In the genomic region with DNA sequence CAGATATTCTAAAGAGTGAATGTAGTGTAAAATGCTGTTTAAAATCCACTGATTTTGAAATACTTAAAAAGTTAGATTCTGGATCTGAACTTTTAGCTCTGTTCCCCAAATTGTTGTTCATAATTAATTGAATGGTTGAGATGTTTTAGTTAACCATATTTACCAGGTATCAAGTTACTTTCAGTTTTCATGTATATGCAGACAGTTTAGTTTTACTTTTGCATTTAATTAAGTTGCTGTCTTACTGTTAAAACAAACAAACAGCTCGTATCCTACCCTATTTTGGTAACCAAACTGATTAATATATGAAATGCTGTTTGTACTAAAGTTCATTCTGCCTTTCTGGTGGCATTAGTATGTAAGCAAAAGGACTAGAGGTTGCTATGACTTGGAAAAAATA, we compare ENCODE assay signal across 1 cellular context.
TF ChIP-seq lines count a peak whose summit lies in the region.

No MANE protein-coding gene starts in this region.

TF ChIP-seq in GM23338, 12 proteins besides CTCF, POLR2A, EP300 and RAD21 (continued from another document):
- TF ChIP-seq, protein P1, sequence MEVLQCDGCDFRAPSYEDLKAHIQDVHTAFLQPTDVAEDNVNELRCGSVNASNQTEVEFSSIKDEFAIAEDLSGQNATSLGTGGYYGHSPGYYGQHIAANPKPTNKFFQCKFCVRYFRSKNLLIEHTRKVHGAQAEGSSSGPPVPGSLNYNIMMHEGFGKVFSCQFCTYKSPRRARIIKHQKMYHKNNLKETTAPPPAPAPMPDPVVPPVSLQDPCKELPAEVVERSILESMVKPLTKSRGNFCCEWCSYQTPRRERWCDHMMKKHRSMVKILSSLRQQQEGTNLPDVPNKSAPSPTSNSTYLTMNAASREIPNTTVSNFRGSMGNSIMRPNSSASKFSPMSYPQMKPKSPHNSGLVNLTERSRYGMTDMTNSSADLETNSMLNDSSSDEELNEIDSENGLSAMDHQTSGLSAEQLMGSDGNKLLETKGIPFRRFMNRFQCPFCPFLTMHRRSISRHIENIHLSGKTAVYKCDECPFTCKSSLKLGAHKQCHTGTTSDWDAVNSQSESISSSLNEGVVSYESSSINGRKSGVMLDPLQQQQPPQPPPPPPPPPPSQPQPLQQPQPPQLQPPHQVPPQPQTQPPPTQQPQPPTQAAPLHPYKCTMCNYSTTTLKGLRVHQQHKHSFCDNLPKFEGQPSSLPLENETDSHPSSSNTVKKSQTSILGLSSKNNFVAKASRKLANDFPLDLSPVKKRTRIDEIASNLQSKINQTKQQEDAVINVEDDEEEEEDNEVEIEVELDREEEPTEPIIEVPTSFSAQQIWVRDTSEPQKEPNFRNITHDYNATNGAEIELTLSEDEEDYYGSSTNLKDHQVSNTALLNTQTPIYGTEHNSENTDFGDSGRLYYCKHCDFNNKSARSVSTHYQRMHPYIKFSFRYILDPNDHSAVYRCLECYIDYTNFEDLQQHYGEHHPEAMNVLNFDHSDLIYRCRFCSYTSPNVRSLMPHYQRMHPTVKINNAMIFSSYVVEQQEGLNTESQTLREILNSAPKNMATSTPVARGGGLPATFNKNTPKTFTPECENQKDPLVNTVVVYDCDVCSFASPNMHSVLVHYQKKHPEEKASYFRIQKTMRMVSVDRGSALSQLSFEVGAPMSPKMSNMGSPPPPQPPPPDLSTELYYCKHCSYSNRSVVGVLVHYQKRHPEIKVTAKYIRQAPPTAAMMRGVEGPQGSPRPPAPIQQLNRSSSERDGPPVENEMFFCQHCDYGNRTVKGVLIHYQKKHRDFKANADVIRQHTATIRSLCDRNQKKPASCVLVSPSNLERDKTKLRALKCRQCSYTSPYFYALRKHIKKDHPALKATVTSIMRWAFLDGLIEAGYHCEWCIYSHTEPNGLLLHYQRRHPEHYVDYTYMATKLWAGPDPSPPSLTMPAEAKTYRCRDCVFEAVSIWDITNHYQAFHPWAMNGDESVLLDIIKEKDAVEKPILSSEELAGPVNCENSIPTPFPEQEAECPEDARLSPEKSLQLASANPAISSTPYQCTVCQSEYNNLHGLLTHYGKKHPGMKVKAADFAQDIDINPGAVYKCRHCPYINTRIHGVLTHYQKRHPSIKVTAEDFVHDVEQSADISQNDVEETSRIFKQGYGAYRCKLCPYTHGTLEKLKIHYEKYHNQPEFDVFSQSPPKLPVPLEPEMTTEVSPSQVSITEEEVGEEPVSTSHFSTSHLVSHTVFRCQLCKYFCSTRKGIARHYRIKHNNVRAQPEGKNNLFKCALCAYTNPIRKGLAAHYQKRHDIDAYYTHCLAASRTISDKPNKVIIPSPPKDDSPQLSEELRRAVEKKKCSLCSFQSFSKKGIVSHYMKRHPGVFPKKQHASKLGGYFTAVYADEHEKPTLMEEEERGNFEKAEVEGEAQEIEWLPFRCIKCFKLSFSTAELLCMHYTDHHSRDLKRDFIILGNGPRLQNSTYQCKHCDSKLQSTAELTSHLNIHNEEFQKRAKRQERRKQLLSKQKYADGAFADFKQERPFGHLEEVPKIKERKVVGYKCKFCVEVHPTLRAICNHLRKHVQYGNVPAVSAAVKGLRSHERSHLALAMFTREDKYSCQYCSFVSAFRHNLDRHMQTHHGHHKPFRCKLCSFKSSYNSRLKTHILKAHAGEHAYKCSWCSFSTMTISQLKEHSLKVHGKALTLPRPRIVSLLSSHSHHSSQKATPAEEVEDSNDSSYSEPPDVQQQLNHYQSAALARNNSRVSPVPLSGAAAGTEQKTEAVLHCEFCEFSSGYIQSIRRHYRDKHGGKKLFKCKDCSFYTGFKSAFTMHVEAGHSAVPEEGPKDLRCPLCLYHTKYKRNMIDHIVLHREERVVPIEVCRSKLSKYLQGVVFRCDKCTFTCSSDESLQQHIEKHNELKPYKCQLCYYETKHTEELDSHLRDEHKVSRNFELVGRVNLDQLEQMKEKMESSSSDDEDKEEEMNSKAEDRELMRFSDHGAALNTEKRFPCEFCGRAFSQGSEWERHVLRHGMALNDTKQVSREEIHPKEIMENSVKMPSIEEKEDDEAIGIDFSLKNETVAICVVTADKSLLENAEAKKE (CRISPR knock-in tag; IDR thresholded peaks at IDR 0.05): no peak
- TF ChIP-seq EZH2 (IDR thresholded peaks at IDR 0.05; ENCODE audit: low read depth, unreplicated experiment) (no peak), POLR2AphosphoS5 (IDR thresholded peaks at IDR 0.05; ENCODE audit: low read depth) (no peak), NANOG (IDR thresholded peaks at IDR 0.05; ENCODE audit: borderline replicate concordance) (no peak), EZH2phosphoT487 (IDR thresholded peaks at IDR 0.05; ENCODE audit: unreplicated experiment) (no peak), REST (IDR thresholded peaks at IDR 0.05; ENCODE audit: unreplicated experiment) (no peak)
